Comparison of ENCODE assay signal across 15 cellular contexts in the genomic region with DNA sequence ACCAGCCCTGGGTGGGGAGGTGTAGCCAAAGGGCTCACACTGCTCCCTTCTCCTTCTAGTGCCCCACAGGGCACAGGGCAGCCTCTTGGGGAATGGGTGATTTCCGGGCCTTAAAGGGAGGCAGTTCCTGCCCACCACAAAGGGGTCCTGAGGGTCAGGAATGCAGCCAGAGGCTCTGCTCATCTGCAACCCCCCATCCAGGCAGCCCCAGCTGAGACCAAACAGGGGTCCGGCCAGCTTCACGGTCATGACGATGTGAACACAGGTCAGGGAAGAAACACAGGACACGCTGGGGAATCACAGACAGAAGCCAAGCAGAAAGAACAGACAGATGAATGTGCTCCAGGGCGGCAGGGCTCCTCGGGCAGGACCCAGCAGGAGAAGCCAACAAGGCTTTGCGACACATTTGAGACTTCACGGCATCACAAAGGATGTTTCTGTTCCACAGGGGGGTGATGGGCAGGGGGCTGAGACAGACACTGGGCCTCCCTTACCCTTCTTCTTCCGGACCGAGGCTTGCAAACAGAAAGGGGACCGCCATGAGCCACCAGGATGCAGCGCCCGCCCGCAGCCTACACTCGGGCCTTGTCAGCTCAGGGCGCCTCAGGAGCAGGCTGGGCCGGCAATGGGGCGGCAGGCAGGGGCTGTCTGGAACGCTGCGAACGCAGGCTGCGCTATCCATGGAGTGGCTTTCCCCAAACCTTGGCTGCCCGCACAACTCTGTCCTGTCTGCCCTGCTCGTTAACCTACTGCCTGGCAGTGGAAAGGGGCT.
DNase-seq lines count a peak whose midpoint lies in the region; ATAC-seq and TF ChIP-seq lines count a peak whose summit lies in the region.
"Had no signal": no experiment of that assay in that cellular context is flagged by ENCODE, and none has a peak within 500 bp of the region (broad histone marks: within the 10 kb centered on the region; RNA-seq: fewer than 3 reads in every experiment).

No MANE protein-coding gene starts in this region.

- H3K27ac ChIP-seq in left ventricle myocardium inferior (replicated peaks) (no peak overlapping the region), endodermal cell (ENCODE audit: low read depth, low read length) (peak overlapping the region; percentile 77), neural progenitor cell (no peak overlapping the region)
- H3K27ac ChIP-seq: PC-9 had no signal

- H3K27me3 Mint-ChIP-seq in endodermal cell (ENCODE audit: insufficient read depth) (no peaks in the 10 kb centered on the region), neural progenitor cell (ENCODE audit: insufficient read depth, low read depth) (peaks cover 9% of the 10 kb centered on the region), MCF 10A (ENCODE audit: insufficient read depth, unreplicated experiment) (no peaks in the 10 kb centered on the region)
- H3K27me3 Mint-ChIP-seq in natural killer cell treated with Interleukin-12 subunit alpha and Interleukin-12 subunit beta and Interleukin-15 and Interleukin-18, amount 100 ng/mL, for 72 hours, result no peaks in the 10 kb centered on the region

- no peak for ATAC-seq in Right ventricle myocardium inferior
- no peak for ATAC-seq in natural killer cell treated with Interleukin-12 subunit alpha and Interleukin-12 subunit beta and Interleukin-15 and Interleukin-18, amount 100 ng/mL, for 72 hours
- ATAC-seq in GM19023 (IDR thresholded peaks at IDR 0.05; ENCODE audit: unreplicated experiment), result no peak

- TF ChIP-seq CTCF in left ventricle myocardium inferior (IDR thresholded peaks at IDR 0.05; ENCODE audit: borderline replicate concordance) (no peak), endodermal cell (conservative IDR thresholded peaks at IDR 0.05) (no peak), neural progenitor cell (IDR thresholded peaks at IDR 0.05) (no peak), MCF 10A (IDR thresholded peaks at IDR 0.05; ENCODE audit: unreplicated experiment) (no peak)

- H3K9ac ChIP-seq in endodermal cell (ENCODE audit: extremely low read depth, low read length, poor library complexity, severe bottlenecking) (no peak overlapping the region), neural progenitor cell (no peak overlapping the region)
- H3K9ac ChIP-seq: SK-N-SH had no signal

- peaks cover 12% of the 10 kb centered on the region for H4K20me1 ChIP-seq in neural progenitor cell (ENCODE audit: low read depth)

- H3K36me3 ChIP-seq in left ventricle myocardium inferior (no peaks in the 10 kb centered on the region), endodermal cell (ENCODE audit: control insufficient read depth, insufficient read depth, low read length) (no peaks in the 10 kb centered on the region), neural progenitor cell (no peaks in the 10 kb centered on the region)

- no TSS peak for BruUV-seq in MCF 10A (replicated peaks; lab: Mats Ljungman, UMichigan)

- H3K4me1 Mint-ChIP-seq in endodermal cell (peaks cover 17% of the 10 kb centered on the region), neural progenitor cell (peaks cover 54% of the 10 kb centered on the region), MCF 10A (ENCODE audit: insufficient read depth, unreplicated experiment) (no peaks in the 10 kb centered on the region)
- no peaks in the 10 kb centered on the region for H3K4me1 Mint-ChIP-seq in natural killer cell treated with Interleukin-12 subunit alpha and Interleukin-12 subunit beta and Interleukin-15 and Interleukin-18, amount 100 ng/mL, for 72 hours (ENCODE audit: low read depth in 2 of 2)

- H3F3A ChIP-seq in neural progenitor cell (ENCODE audit: low read depth), result peaks cover 12% of the 10 kb centered on the region

- no peaks in the 10 kb centered on the region for H3K9me3 Mint-ChIP-seq in endodermal cell
- no peaks in the 10 kb centered on the region for H3K9me3 Mint-ChIP-seq in neural progenitor cell
- H3K9me3 Mint-ChIP-seq in natural killer cell treated with Interleukin-12 subunit alpha and Interleukin-12 subunit beta and Interleukin-15 and Interleukin-18, amount 100 ng/mL, for 72 hours, result no peaks in the 10 kb centered on the region
- H3K9me3 Mint-ChIP-seq in MCF 10A (ENCODE audit: unreplicated experiment), result peaks cover 8% of the 10 kb centered on the region

- H3K4me1 ChIP-seq in left ventricle myocardium inferior (peaks cover 13% of the 10 kb centered on the region), endodermal cell (ENCODE audit: control insufficient read depth, insufficient read depth, low read length) (peaks cover 6% of the 10 kb centered on the region), neural progenitor cell (peaks cover 53% of the 10 kb centered on the region)

- no peak overlapping the region for H3K4me3 ChIP-seq in left ventricle myocardium inferior
- H3K4me3 ChIP-seq in endodermal cell (ENCODE audit: low read length), result no peak overlapping the region
- H3K4me3 ChIP-seq in neural progenitor cell, result no peak overlapping the region
- H3K4me3 ChIP-seq: PC-9 had no signal

- H3K79me2 ChIP-seq in neural progenitor cell (ENCODE audit: low read depth), result no peaks in the 10 kb centered on the region

- H3K27me3 ChIP-seq in left ventricle myocardium inferior (ENCODE audit: low read depth), result peaks cover 8% of the 10 kb centered on the region
- H3K27me3 ChIP-seq in endodermal cell (ENCODE audit: control insufficient read depth, insufficient read depth, low read length, poor library complexity, severe bottlenecking), result no peaks in the 10 kb centered on the region
- no peaks in the 10 kb centered on the region for H3K27me3 ChIP-seq in neural progenitor cell

- no peaks in the 10 kb centered on the region for H3K9me3 ChIP-seq in left ventricle myocardium inferior (replicated peaks)
- no peaks in the 10 kb centered on the region for H3K9me3 ChIP-seq in endodermal cell (ENCODE audit: control insufficient read depth, low read length)
- no peaks in the 10 kb centered on the region for H3K9me3 ChIP-seq in neural progenitor cell (ENCODE audit: low read depth)
- H3K9me3 ChIP-seq: SK-N-SH had no signal

- H3K36me3 Mint-ChIP-seq in endodermal cell (ENCODE audit: low read depth) (no peaks in the 10 kb centered on the region), neural progenitor cell (no peaks in the 10 kb centered on the region), MCF 10A (ENCODE audit: insufficient read depth, unreplicated experiment) (no peaks in the 10 kb centered on the region)
- H3K36me3 Mint-ChIP-seq in natural killer cell treated with Interleukin-12 subunit alpha and Interleukin-12 subunit beta and Interleukin-15 and Interleukin-18, amount 100 ng/mL, for 72 hours, result no peaks in the 10 kb centered on the region

- no peak overlapping the region for H2AFZ ChIP-seq in neural progenitor cell (replicated peaks)
- H2AFZ ChIP-seq: PC-9 had no signal

- intact Hi-C loops in left ventricle myocardium inferior (cut with micrococcal nuclease) (no loop called here), Right ventricle myocardium inferior (cut with DNase I) (no loop called here), MCF 10A (cut with micrococcal nuclease) (no loop called here)

- POLR2A ChIA-PET in MCF 10A (lab: Yijun Ruan, JAX), result no interaction called here

- H3K27ac Mint-ChIP-seq in endodermal cell (peak overlapping the region; percentile 55), neural progenitor cell (peak overlapping the region; percentile 46), MCF 10A (ENCODE audit: low read depth, unreplicated experiment) (no peak overlapping the region)
- no peak overlapping the region for H3K27ac Mint-ChIP-seq in natural killer cell treated with Interleukin-12 subunit alpha and Interleukin-12 subunit beta and Interleukin-15 and Interleukin-18, amount 100 ng/mL, for 72 hours

- 90 to 94% methylated on average over 21 to 25 of the region's 25 CpGs for WGBS in endodermal cell (ENCODE audit: insufficient coverage in 1 of 2, insufficient read length in 1 of 2), 2 experiments

- no peak overlapping the region for H3K4me2 ChIP-seq in neural progenitor cell
- H3K4me2 ChIP-seq: PC-9, SK-N-SH had no signal

- CTCF ChIA-PET in MCF 10A (lab: Yijun Ruan, JAX), result interaction anchor here (0.6 kb wide), 2 partner anchors 343 to 1948 kb away, joined by 3 read pairs; no protein-coding TSS in a partner anchor

- H3K4me3 Mint-ChIP-seq in endodermal cell (no peak overlapping the region), neural progenitor cell (no peak overlapping the region), MCF 10A (ENCODE audit: unreplicated experiment) (no peak overlapping the region)
- no peak overlapping the region for H3K4me3 Mint-ChIP-seq in natural killer cell treated with Interleukin-12 subunit alpha and Interleukin-12 subunit beta and Interleukin-15 and Interleukin-18, amount 100 ng/mL, for 72 hours

- DNase-seq in left ventricle myocardium inferior (peak; percentile 10), Right ventricle myocardium inferior (ENCODE audit: missing footprints) (no peak), endodermal cell (peak; percentile 59), neural progenitor cell (ENCODE audit: low spot score) (no peak), MCF 10A (ENCODE audit: unreplicated experiment) (no peak), NCI-H524 treated with DMSO at 0.1 percent for 48 hours (lab: John Stamatoyannopoulos, UW) (no peak)
- DNase-seq in natural killer cell treated with Interleukin-12 subunit alpha and Interleukin-12 subunit beta and Interleukin-15 and Interleukin-18, amount 100 ng/mL, for 72 hours (ENCODE audit: low spot score), result no peak
- DNase-seq: 8988T, GDM1, Karpas-422, MM.1S, NCI-H1092 treated with DMSO at 0.1 percent for 48 hours, PC-9 had no signal

Comparison
In these comparisons a context has a peak if more than half of its experiments do, and no peak if none do; other contexts are left out.
1. DNase-seq: peak in left ventricle myocardium inferior (single experiment) and endodermal cell (single experiment); none in Right ventricle myocardium inferior (single experiment), neural progenitor cell (single experiment), natural killer cell treated with Interleukin-12 subunit alpha and Interleukin-12 subunit beta and Interleukin-15 and Interleukin-18, amount 100 ng/mL, for 72 hours (single experiment), MCF 10A (single experiment) and NCI-H524 treated with DMSO at 0.1 percent for 48 hours (single experiment).
2. H3K27ac Mint-ChIP-seq: peak in endodermal cell (single experiment) and neural progenitor cell (single experiment); none in natural killer cell treated with Interleukin-12 subunit alpha and Interleukin-12 subunit beta and Interleukin-15 and Interleukin-18, amount 100 ng/mL, for 72 hours (0 of 2) and MCF 10A (single experiment).